In genomic region chr11:103929168-103929903, GRCh38 we compare ENCODE assay signal across 15 cellular contexts.
DNase-seq lines count a peak whose midpoint lies in the region; ATAC-seq and TF ChIP-seq lines count a peak whose summit lies in the region.
"Had no signal": no experiment of that assay in that cellular context is flagged by ENCODE, and none has a peak within 500 bp of the region (broad histone marks: within the 10 kb centered on the region; RNA-seq: fewer than 3 reads in every experiment).

No MANE protein-coding gene starts in this region.

- H3K4me3 Mint-ChIP-seq in stimulated activated memory B cell treated with anti-CD40 and anti-IgM and Interleukin-4, amounts not matched to agents 10 μg/mL and 1 μg/mL and 100 μg/mL, for 72 hours: no peak overlapping the region
- H3K4me3 Mint-ChIP-seq: T-cell had no signal

- H3K9me3 Mint-ChIP-seq in stimulated activated memory B cell treated with anti-CD40 and anti-IgM and Interleukin-4, amounts not matched to agents 10 μg/mL and 1 μg/mL and 100 μg/mL, for 72 hours: no peaks in the 10 kb centered on the region

- no peaks in the 10 kb centered on the region for H3K36me3 ChIP-seq in HEK293 (ENCODE audit: control insufficient read depth in 2 of 2, insufficient read depth in 1 of 2, low read length in 2 of 2)
- H3K36me3 ChIP-seq in lower lobe of right lung: no peaks in the 10 kb centered on the region
- no peaks in the 10 kb centered on the region for H3K36me3 ChIP-seq in A673 (ENCODE audit: insufficient read depth, low read length, poor library complexity, severe bottlenecking)
- H3K36me3 ChIP-seq: stomach had no signal

- POLR2A ChIA-PET in HEK293 (lab: Yijun Ruan, JAX) (no interaction called here), A673 (lab: Charles Lee; ENCODE audit: low non-redundant PET) (no interaction called here)

- no peak for TF ChIP-seq CTCF in HEK293 (tag by site-specific recombination; IDR thresholded peaks at IDR 0.05)
- TF ChIP-seq CTCF in lower lobe of right lung (IDR thresholded peaks at IDR 0.05): no peak
- TF ChIP-seq CTCF in A673 (conservative IDR thresholded peaks at IDR 0.05; ENCODE audit: low read depth, low read length): no peak

- H3K27me3 ChIP-seq in lower lobe of right lung (ENCODE audit: low read depth): no peaks in the 10 kb centered on the region
- no peaks in the 10 kb centered on the region for H3K27me3 ChIP-seq in A673 (replicated peaks; ENCODE audit: insufficient read depth, low read depth, low read length, poor library complexity)
- H3K27me3 ChIP-seq: stomach had no signal

- H3K4me1 ChIP-seq in HEK293 (ENCODE audit: control insufficient read depth, insufficient read depth, low read length) (no peaks in the 10 kb centered on the region), lower lobe of right lung (no peaks in the 10 kb centered on the region), A673 (ENCODE audit: insufficient read depth, low read length, poor library complexity, severe bottlenecking) (no peaks in the 10 kb centered on the region)

- BruUV-seq in A673 (replicated peaks; lab: Mats Ljungman, UMichigan): no TSS peak

- no peak overlapping the region for H3K27ac Mint-ChIP-seq in stimulated activated memory B cell treated with anti-CD40 and anti-IgM and Interleukin-4, amounts not matched to agents 10 μg/mL and 1 μg/mL and 100 μg/mL, for 72 hours
- H3K27ac Mint-ChIP-seq: T-cell had no signal

- no peak overlapping the region for H3K4me3 ChIP-seq in HEK293 (ENCODE audit: low read depth, low read length)
- H3K4me3 ChIP-seq in lower lobe of right lung: no peak overlapping the region
- no peak overlapping the region for H3K4me3 ChIP-seq in A673 (ENCODE audit: low read depth, low read length, poor library complexity, severe bottlenecking)
- H3K4me3 ChIP-seq: skin epidermis, stomach had no signal

- no peaks in the 10 kb centered on the region for H3K36me3 Mint-ChIP-seq in stimulated activated memory B cell treated with anti-CD40 and anti-IgM and Interleukin-4, amounts not matched to agents 10 μg/mL and 1 μg/mL and 100 μg/mL, for 72 hours
- H3K36me3 Mint-ChIP-seq: T-cell had no signal

- CTCF ChIA-PET in HEK293 (lab: Yijun Ruan, JAX): interaction anchor here (0.8 kb wide), 1 partner anchor 234 kb away, joined by 5 read pairs; no protein-coding TSS in a partner anchor
- CTCF ChIA-PET in A673 (lab: Charles Lee): interaction anchor here (0.5 kb wide), 1 partner anchor 321 kb away, joined by 5 read pairs; no protein-coding TSS in a partner anchor

- DNase-seq in NK-92 (lab: John Stamatoyannopoulos, UW; ENCODE audit: unreplicated experiment) (no peak), lower lobe of right lung (no peak), A673 (ENCODE audit: low spot score) (no peak)
- DNase-seq: activated T-cell treated with anti-CD3 and anti-CD28 coated beads, Interleukin-2, amount 50 U/mL, for 1 hour; caudate nucleus; DND-41; foreskin melanocyte; NCI-H226; stomach; T-cell had no signal

- H3K27me3 Mint-ChIP-seq in stimulated activated memory B cell treated with anti-CD40 and anti-IgM and Interleukin-4, amounts not matched to agents 10 μg/mL and 1 μg/mL and 100 μg/mL, for 72 hours: no peaks in the 10 kb centered on the region
- H3K27me3 Mint-ChIP-seq: T-cell had no signal

- ATAC-seq in GM19023 (IDR thresholded peaks at IDR 0.05; ENCODE audit: unreplicated experiment): peak; percentile 93
- ATAC-seq in HG03432 (IDR thresholded peaks at IDR 0.05; ENCODE audit: unreplicated experiment): peak; percentile 94
- ATAC-seq in stimulated activated memory B cell treated with anti-CD40 and anti-IgM and Interleukin-4, amounts not matched to agents 10 μg/mL and 1 μg/mL and 100 μg/mL, for 72 hours: peak; percentile 53
- no peak for ATAC-seq in lower lobe of right lung

- no peak overlapping the region for H3K27ac ChIP-seq in HEK293 (ENCODE audit: extremely low read depth, low read depth, low read length)
- no peak overlapping the region for H3K27ac ChIP-seq in lower lobe of right lung
- no peak overlapping the region for H3K27ac ChIP-seq in A673 (ENCODE audit: low read depth, low read length, poor library complexity, severe bottlenecking)
- H3K27ac ChIP-seq: skin epidermis had no signal

- peaks cover 18% of the 10 kb centered on the region for H3K4me1 Mint-ChIP-seq in stimulated activated memory B cell treated with anti-CD40 and anti-IgM and Interleukin-4, amounts not matched to agents 10 μg/mL and 1 μg/mL and 100 μg/mL, for 72 hours
- H3K4me1 Mint-ChIP-seq: T-cell had no signal

- H3K9me3 ChIP-seq in HEK293 (ENCODE audit: control insufficient read depth, insufficient read depth, low read depth, low read length): no peaks in the 10 kb centered on the region
- H3K9me3 ChIP-seq in lower lobe of right lung: no peaks in the 10 kb centered on the region
- no peaks in the 10 kb centered on the region for H3K9me3 ChIP-seq in A673 (ENCODE audit: low read depth, low read length, poor library complexity, severe bottlenecking)
- H3K9me3 ChIP-seq: stomach had no signal

- intact Hi-C loops in lower lobe of right lung (cut with DNase I): no loop called here
- intact Hi-C loops in A673 (cut with micrococcal nuclease; ENCODE audit: unreplicated experiment): loop anchor here (5.0 to 10.0 kb wide), 2 partner anchors 223 to 305 kb away; no protein-coding TSS in a partner anchor

TF ChIP-seq in HEK293, 187 proteins besides CTCF, POLR2A, EP300 and RAD21:
- TF ChIP-seq TRIM28 (IDR thresholded peaks at IDR 0.05; ENCODE audit: borderline replicate concordance, low read length) (peak; percentile 47; the same call in 1 of the 2 replicates), ZSCAN30 (tag by site-specific recombination; IDR thresholded peaks at IDR 0.05) (no peak)

Comparison
In these comparisons a context has a peak if more than half of its experiments do, and no peak if none do; other contexts are left out.
1. ATAC-seq: peak in GM19023 (single experiment), HG03432 (single experiment) and stimulated activated memory B cell treated with anti-CD40 and anti-IgM and Interleukin-4, amounts not matched to agents 10 μg/mL and 1 μg/mL and 100 μg/mL, for 72 hours (single experiment); none in lower lobe of right lung (0 of 2).